In genomic region chr10:107813396-107813795, GRCh38 we compare ENCODE assay signal across 20 cellular contexts.
DNase-seq lines count a peak whose midpoint lies in the region; ATAC-seq and TF ChIP-seq lines count a peak whose summit lies in the region.
"Had no signal": no experiment of that assay in that cellular context is flagged by ENCODE, and none has a peak within 500 bp of the region (broad histone marks: within the 10 kb centered on the region; RNA-seq: fewer than 3 reads in every experiment).

No MANE protein-coding gene starts in this region.

- DNase-seq in HT-29 (ENCODE audit: low spot score) (peak; percentile 9), SW480 (ENCODE audit: low spot score) (peak; percentile 52), mucosa of gallbladder (ENCODE audit: low spot score) (peak; percentile 38), renal cortical epithelial cell (ENCODE audit: low read depth) (peak; percentile 8), HFFc6 (no peak), DMS79 treated with DMSO at 0.1 percent for 48 hours (lab: John Stamatoyannopoulos, UW) (no peak)
- no peak for DNase-seq in activated CD4-positive, CD25-positive, alpha-beta regulatory T cell (lab: John Stamatoyannopoulos, UW)
- DNase-seq: AML-193; Calu3; CD4-positive, alpha-beta memory T cell; DND-41; EL; HCEC 1CT had no signal

- H3K4me3 Mint-ChIP-seq in HFFc6, result no peak overlapping the region
- H3K4me3 Mint-ChIP-seq: CD14-positive monocyte; CD4-positive, alpha-beta memory T cell; GM23338; IgD-negative memory B cell had no signal

- no peak for ATAC-seq in HG02678 (IDR thresholded peaks at IDR 0.05; ENCODE audit: unreplicated experiment)
- ATAC-seq: A549, GM12878, GM23338, HepG2 had no signal

- peaks cover 32% of the 10 kb centered on the region for H3K9me3 Mint-ChIP-seq in HFFc6
- H3K9me3 Mint-ChIP-seq: GM23338, IgD-negative memory B cell had no signal

- H3K27me3 Mint-ChIP-seq in HFFc6 (ENCODE audit: insufficient read depth), result no peaks in the 10 kb centered on the region
- H3K27me3 Mint-ChIP-seq: CD4-positive, alpha-beta memory T cell; IgD-negative memory B cell had no signal

- no peak for TF ChIP-seq CTCF in HFFc6 (IDR thresholded peaks at IDR 0.05)

- H3K4me1 Mint-ChIP-seq in HFFc6 (ENCODE audit: low read depth), result no peaks in the 10 kb centered on the region
- H3K4me1 Mint-ChIP-seq: CD14-positive monocyte; CD4-positive, alpha-beta memory T cell; IgD-negative memory B cell had no signal

- H3K36me3 Mint-ChIP-seq in HFFc6 (ENCODE audit: low read depth), result no peaks in the 10 kb centered on the region
- H3K36me3 Mint-ChIP-seq: CD14-positive monocyte; CD4-positive, alpha-beta memory T cell; IgD-negative memory B cell had no signal

- H3K27ac Mint-ChIP-seq in HFFc6, result no peak overlapping the region
- H3K27ac Mint-ChIP-seq: CD14-positive monocyte; CD4-positive, alpha-beta memory T cell; GM23338; IgD-negative memory B cell had no signal

Comparison
In these comparisons a context has a peak if more than half of its experiments do, and no peak if none do; other contexts are left out.
1. DNase-seq: peak in HT-29 (single experiment), SW480 (single experiment), mucosa of gallbladder (single experiment) and renal cortical epithelial cell (single experiment); none in HFFc6 (single experiment), DMS79 treated with DMSO at 0.1 percent for 48 hours (single experiment) and activated CD4-positive, CD25-positive, alpha-beta regulatory T cell (0 of 4).